9 cellular contexts compared by ENCODE assay signal in the genomic region with DNA sequence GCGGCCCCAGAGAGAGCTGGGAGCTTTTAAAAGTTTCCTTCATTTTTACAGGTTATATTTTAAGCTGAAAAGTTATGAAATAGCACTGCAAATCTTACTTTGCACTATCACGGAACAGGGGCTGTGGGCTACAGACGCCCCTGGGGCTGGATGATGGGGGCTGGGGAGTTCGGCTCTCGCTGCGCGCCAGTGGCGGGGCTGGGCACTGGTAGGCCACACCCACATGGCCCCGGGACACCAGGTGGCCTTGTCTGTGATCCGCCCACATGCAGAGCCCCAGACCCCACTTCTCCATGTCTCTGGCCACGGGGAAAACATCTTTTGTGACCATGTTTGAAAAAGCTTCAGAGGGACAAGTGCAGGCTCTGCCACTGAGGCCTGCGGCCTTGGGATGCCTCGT. TPM values are rescaled to one million over a fixed set of nuclear protein-coding genes. Genes with fewer than 3 reads are reported as not detected.
"Had no signal": no experiment of that assay in that cellular context is flagged by ENCODE, and none has a peak within 500 bp of the region (broad histone marks: within the 10 kb centered on the region; RNA-seq: fewer than 3 reads in every experiment).

No MANE protein-coding gene starts in this region.

- H3K36me3 ChIP-seq: HAP-1 had no signal

- H3K9me3 ChIP-seq: HAP-1 had no signal

- H3K27ac ChIP-seq: HL-60 had no signal

- H3K4me3 ChIP-seq: HAP-1, K562 had no signal

- H3K4me1 ChIP-seq: HAP-1 had no signal

- ATAC-seq: HCT116, K562 had no signal

- DNase-seq: GOT3, H7, HFFc6, IMR-90 had no signal

RNA-seq across cellular contexts. Expression of a gene that starts 54.4 kb away (rescaled TPM):
- total RNA-seq: HT1080 had no signal
